Comparison of ENCODE assay signal across 1 cellular context in genomic region chr22:43398910-43399309, GRCh38.
TF ChIP-seq lines count a peak whose summit lies in the region.

No MANE protein-coding gene starts in this region.

TF ChIP-seq in HepG2, 621 proteins besides CTCF, POLR2A, EP300 and RAD21:
- TF ChIP-seq SRY (CRISPR knock-in tag; IDR thresholded peaks at IDR 0.05) (no peak), MBD4 (IDR thresholded peaks at IDR 0.05; ENCODE audit: borderline replicate concordance, low read length) (no peak)
TF ChIP-seq in HepG2: peak in this region for 0.
